1 cellular context compared by ENCODE assay signal in genomic region chr3:182969277-182969676, GRCh38.
TF ChIP-seq lines count a peak whose summit lies in the region.

No MANE protein-coding gene starts in this region.

TF ChIP-seq in GM23338, 12 proteins besides CTCF, POLR2A, EP300 and RAD21 (continued from another document):
- TF ChIP-seq ZNF462 (CRISPR knock-in tag; IDR thresholded peaks at IDR 0.05) (no peak), STAT1 (IDR thresholded peaks at IDR 0.05; ENCODE audit: unreplicated experiment) (no peak), JUNB (IDR thresholded peaks at IDR 0.05; ENCODE audit: unreplicated experiment) (no peak), ZNF331 (CRISPR knock-in tag; IDR thresholded peaks at IDR 0.05; ENCODE audit: low read depth) (no peak), POLR2AphosphoS5 (IDR thresholded peaks at IDR 0.05; ENCODE audit: low read depth) (no peak), CREB1 (CRISPR knock-in tag; IDR thresholded peaks at IDR 0.05; ENCODE audit: low read depth) (no peak), ETS1 (IDR thresholded peaks at IDR 0.05) (no peak), NANOG (IDR thresholded peaks at IDR 0.05; ENCODE audit: borderline replicate concordance) (no peak)
